Comparison of ENCODE assay signal across 1 cellular context in the genomic region with DNA sequence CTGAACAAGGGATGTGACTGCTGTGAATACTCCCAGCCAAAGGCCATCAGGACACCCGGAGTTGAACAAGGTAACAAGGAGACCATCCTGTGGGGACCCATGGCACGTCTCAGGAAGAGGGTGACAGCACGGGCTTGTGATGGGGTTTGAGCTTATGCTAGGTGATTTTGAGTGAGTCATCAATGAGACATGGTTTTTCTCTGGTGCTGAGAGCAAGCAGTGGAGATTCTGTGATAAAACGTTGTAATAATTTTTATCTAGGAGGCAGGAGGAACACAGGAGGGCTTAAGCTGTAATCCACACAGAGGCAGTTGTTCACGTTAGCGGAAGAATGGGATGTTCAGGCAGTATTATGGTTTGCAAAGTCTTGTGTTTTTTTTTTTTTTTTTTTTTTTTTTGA.
TF ChIP-seq lines count a peak whose summit lies in the region.

No MANE protein-coding gene starts in this region.

TF ChIP-seq in GM23338, 12 proteins besides CTCF, POLR2A, EP300 and RAD21 (continued from another document):
- TF ChIP-seq, protein P1, sequence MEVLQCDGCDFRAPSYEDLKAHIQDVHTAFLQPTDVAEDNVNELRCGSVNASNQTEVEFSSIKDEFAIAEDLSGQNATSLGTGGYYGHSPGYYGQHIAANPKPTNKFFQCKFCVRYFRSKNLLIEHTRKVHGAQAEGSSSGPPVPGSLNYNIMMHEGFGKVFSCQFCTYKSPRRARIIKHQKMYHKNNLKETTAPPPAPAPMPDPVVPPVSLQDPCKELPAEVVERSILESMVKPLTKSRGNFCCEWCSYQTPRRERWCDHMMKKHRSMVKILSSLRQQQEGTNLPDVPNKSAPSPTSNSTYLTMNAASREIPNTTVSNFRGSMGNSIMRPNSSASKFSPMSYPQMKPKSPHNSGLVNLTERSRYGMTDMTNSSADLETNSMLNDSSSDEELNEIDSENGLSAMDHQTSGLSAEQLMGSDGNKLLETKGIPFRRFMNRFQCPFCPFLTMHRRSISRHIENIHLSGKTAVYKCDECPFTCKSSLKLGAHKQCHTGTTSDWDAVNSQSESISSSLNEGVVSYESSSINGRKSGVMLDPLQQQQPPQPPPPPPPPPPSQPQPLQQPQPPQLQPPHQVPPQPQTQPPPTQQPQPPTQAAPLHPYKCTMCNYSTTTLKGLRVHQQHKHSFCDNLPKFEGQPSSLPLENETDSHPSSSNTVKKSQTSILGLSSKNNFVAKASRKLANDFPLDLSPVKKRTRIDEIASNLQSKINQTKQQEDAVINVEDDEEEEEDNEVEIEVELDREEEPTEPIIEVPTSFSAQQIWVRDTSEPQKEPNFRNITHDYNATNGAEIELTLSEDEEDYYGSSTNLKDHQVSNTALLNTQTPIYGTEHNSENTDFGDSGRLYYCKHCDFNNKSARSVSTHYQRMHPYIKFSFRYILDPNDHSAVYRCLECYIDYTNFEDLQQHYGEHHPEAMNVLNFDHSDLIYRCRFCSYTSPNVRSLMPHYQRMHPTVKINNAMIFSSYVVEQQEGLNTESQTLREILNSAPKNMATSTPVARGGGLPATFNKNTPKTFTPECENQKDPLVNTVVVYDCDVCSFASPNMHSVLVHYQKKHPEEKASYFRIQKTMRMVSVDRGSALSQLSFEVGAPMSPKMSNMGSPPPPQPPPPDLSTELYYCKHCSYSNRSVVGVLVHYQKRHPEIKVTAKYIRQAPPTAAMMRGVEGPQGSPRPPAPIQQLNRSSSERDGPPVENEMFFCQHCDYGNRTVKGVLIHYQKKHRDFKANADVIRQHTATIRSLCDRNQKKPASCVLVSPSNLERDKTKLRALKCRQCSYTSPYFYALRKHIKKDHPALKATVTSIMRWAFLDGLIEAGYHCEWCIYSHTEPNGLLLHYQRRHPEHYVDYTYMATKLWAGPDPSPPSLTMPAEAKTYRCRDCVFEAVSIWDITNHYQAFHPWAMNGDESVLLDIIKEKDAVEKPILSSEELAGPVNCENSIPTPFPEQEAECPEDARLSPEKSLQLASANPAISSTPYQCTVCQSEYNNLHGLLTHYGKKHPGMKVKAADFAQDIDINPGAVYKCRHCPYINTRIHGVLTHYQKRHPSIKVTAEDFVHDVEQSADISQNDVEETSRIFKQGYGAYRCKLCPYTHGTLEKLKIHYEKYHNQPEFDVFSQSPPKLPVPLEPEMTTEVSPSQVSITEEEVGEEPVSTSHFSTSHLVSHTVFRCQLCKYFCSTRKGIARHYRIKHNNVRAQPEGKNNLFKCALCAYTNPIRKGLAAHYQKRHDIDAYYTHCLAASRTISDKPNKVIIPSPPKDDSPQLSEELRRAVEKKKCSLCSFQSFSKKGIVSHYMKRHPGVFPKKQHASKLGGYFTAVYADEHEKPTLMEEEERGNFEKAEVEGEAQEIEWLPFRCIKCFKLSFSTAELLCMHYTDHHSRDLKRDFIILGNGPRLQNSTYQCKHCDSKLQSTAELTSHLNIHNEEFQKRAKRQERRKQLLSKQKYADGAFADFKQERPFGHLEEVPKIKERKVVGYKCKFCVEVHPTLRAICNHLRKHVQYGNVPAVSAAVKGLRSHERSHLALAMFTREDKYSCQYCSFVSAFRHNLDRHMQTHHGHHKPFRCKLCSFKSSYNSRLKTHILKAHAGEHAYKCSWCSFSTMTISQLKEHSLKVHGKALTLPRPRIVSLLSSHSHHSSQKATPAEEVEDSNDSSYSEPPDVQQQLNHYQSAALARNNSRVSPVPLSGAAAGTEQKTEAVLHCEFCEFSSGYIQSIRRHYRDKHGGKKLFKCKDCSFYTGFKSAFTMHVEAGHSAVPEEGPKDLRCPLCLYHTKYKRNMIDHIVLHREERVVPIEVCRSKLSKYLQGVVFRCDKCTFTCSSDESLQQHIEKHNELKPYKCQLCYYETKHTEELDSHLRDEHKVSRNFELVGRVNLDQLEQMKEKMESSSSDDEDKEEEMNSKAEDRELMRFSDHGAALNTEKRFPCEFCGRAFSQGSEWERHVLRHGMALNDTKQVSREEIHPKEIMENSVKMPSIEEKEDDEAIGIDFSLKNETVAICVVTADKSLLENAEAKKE (CRISPR knock-in tag; IDR thresholded peaks at IDR 0.05) = no peak
